In the genomic region with DNA sequence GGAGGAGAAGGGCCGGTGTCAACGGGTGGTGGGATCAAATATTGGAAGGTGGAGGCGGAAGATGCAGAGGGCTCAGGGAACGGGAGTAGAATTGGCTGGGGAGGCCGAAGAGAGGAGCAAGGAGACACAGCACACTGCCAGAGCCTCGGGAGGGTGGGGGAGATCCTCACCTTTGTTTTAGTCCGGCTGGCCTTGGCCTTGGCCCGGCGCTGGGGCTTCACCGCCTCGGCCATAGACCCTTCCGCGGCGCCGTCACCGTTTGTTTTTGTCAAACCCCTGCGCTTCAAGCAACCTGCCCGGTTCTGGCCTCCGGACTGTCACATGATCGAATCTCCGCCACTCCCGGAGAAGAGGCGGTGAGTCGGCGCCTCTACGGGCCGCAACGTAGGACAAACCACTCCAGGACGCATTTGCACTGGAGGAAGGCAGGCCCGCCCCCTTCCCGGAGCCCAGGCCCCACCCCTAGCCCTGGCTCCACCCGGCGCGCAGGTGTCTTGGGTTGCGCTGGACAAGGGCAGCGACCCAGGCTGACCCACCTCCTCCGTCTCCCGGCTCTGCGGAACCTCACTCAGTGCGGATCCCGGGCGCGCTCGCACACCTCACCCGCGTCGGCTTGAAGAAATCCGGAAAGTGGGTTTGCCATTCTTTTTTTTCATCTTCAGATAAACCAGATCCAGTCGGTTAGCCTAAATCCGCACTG, we compare ENCODE assay signal across 1 cellular context.
TF ChIP-seq lines count a peak whose summit lies in the region.

A gene with protein sequence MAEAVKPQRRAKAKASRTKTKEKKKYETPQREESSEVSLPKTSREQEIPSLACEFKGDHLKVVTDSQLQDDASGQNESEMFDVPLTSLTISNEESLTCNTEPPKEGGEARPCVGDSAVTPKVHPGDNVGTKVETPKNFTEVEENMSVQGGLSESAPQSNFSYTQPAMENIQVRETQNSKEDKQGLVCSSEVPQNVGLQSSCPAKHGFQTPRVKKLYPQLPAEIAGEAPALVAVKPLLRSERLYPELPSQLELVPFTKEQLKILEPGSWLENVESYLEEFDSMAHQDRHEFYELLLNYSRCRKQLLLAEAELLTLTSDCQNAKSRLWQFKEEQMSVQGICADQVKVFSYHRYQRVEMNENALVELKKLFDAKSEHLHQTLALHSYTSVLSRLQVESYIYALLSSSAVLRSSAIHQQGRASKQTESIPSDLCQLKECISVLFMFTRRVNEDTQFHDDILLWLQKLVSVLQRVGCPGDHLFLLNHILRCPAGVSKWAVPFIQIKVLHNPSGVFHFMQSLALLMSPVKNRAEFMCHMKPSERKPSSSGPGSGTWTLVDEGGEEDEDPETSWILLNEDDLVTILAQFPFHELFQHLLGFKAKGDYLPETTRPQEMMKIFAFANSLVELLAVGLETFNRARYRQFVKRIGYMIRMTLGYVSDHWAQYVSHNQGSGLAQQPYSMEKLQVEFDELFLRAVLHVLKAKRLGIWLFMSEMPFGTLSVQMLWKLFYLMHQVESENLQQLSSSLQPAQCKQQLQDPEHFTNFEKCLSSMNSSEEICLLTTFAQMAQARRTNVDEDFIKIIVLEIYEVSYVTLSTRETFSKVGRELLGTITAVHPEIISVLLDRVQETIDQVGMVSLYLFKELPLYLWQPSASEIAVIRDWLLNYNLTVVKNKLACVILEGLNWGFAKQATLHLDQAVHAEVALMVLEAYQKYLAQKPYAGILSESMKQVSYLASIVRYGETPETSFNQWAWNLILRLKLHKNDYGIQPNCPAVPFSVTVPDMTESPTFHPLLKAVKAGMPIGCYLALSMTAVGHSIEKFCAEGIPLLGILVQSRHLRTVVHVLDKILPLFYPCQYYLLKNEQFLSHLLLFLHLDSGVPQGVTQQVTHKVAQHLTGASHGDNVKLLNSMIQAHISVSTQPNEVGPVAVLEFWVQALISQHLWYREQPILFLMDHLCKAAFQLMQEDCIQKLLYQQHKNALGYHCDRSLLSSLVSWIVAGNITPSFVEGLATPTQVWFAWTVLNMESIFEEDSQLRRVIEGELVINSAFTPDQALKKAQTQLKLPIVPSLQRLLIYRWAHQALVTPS (N-terminal part only) (minus strand): TSS at position 323 of the 700 bp plus-strand sequence. CDS start 90 bp downstream, at position 233.

TF ChIP-seq in WTC11, 78 proteins besides CTCF, POLR2A, EP300 and RAD21 (continued from another document):
- TF ChIP-seq, protein P1, sequence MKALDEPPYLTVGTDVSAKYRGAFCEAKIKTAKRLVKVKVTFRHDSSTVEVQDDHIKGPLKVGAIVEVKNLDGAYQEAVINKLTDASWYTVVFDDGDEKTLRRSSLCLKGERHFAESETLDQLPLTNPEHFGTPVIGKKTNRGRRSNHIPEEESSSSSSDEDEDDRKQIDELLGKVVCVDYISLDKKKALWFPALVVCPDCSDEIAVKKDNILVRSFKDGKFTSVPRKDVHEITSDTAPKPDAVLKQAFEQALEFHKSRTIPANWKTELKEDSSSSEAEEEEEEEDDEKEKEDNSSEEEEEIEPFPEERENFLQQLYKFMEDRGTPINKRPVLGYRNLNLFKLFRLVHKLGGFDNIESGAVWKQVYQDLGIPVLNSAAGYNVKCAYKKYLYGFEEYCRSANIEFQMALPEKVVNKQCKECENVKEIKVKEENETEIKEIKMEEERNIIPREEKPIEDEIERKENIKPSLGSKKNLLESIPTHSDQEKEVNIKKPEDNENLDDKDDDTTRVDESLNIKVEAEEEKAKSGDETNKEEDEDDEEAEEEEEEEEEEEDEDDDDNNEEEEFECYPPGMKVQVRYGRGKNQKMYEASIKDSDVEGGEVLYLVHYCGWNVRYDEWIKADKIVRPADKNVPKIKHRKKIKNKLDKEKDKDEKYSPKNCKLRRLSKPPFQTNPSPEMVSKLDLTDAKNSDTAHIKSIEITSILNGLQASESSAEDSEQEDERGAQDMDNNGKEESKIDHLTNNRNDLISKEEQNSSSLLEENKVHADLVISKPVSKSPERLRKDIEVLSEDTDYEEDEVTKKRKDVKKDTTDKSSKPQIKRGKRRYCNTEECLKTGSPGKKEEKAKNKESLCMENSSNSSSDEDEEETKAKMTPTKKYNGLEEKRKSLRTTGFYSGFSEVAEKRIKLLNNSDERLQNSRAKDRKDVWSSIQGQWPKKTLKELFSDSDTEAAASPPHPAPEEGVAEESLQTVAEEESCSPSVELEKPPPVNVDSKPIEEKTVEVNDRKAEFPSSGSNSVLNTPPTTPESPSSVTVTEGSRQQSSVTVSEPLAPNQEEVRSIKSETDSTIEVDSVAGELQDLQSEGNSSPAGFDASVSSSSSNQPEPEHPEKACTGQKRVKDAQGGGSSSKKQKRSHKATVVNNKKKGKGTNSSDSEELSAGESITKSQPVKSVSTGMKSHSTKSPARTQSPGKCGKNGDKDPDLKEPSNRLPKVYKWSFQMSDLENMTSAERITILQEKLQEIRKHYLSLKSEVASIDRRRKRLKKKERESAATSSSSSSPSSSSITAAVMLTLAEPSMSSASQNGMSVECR (CRISPR knock-in tag; IDR thresholded peaks at IDR 0.05; ENCODE audit: borderline replicate concordance), result no peak; the same call in 1 of the 2 replicates
- peak; percentile 97 for TF ChIP-seq SP1 (CRISPR knock-in tag; conservative IDR thresholded peaks at IDR 0.05)
- no peak; the same call in 1 of the 2 replicates for TF ChIP-seq FOXP1 (CRISPR knock-in tag; IDR thresholded peaks at IDR 0.05; ENCODE audit: borderline replicate concordance)
- no peak for TF ChIP-seq ZNF232 (CRISPR knock-in tag; IDR thresholded peaks at IDR 0.05)
- no peak for TF ChIP-seq HMGA2 (CRISPR knock-in tag; IDR thresholded peaks at IDR 0.05)
- TF ChIP-seq NR2C2 (CRISPR knock-in tag; IDR thresholded peaks at IDR 0.05), result no peak
- TF ChIP-seq, protein P2, sequence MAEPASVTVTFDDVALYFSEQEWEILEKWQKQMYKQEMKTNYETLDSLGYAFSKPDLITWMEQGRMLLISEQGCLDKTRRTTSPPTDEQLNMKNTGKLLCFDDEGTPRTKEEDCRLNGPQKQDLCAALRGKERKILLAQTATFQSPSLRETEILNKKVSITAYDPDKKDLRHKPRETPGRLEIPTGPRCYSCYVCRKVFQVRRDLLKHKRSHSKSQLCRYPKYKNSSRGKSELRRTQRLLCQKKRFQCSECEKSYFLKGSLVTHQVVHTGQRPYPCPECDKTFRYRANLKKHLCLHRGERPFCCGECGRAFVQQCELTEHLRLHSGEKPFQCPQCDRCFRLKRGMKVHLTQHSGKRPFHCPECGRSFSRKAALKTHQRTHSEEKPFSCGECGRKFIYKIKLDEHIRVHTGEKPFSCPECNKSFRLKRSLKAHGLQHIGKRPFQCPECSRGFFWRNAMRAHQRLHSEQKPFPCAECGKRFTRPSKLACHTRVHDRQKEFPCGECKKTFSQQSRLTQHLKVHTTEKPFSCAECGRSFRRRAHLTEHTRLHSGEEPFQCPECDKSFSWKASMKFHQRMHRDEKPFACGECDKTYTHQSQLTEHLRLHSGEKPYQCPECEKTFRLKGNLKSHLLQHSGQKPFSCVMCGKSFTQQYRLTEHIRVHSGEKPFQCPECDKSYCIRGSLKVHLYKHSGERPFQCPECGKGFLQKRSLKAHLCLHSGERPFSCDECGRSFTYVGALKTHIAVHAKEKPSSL (CRISPR knock-in tag; conservative IDR thresholded peaks at IDR 0.05), result no peak
- TF ChIP-seq NFYB (CRISPR knock-in tag; conservative IDR thresholded peaks at IDR 0.05; ENCODE audit: low read depth), result peak; percentile 81
- TF ChIP-seq TP53 (CRISPR knock-in tag; IDR thresholded peaks at IDR 0.05), result no peak
- no peak for TF ChIP-seq ZNF423 (CRISPR knock-in tag; IDR thresholded peaks at IDR 0.05)
- TF ChIP-seq PRRX2 (CRISPR knock-in tag; IDR thresholded peaks at IDR 0.05), result no peak
- 0 out of 2 replicates have a peak, but pooled peaks have one; percentile 50 for TF ChIP-seq NFE2L1 (CRISPR knock-in tag; IDR thresholded peaks at IDR 0.05)
- TF ChIP-seq, protein P3, sequence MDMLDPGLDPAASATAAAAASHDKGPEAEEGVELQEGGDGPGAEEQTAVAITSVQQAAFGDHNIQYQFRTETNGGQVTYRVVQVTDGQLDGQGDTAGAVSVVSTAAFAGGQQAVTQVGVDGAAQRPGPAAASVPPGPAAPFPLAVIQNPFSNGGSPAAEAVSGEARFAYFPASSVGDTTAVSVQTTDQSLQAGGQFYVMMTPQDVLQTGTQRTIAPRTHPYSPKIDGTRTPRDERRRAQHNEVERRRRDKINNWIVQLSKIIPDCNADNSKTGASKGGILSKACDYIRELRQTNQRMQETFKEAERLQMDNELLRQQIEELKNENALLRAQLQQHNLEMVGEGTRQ (CRISPR knock-in tag; IDR thresholded peaks at IDR 0.05), result peak; percentile 96
- TF ChIP-seq, protein P4, sequence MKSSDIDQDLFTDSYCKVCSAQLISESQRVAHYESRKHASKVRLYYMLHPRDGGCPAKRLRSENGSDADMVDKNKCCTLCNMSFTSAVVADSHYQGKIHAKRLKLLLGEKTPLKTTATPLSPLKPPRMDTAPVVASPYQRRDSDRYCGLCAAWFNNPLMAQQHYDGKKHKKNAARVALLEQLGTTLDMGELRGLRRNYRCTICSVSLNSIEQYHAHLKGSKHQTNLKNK (CRISPR knock-in tag; IDR thresholded peaks at IDR 0.05), result no peak
- no peak for TF ChIP-seq TCF7 (CRISPR knock-in tag; IDR thresholded peaks at IDR 0.05; ENCODE audit: low read depth)
- peak; percentile 45; the same call in 1 of the 2 replicates for TF ChIP-seq ETV6 (CRISPR knock-in tag; IDR thresholded peaks at IDR 0.05)
- TF ChIP-seq, protein P5, sequence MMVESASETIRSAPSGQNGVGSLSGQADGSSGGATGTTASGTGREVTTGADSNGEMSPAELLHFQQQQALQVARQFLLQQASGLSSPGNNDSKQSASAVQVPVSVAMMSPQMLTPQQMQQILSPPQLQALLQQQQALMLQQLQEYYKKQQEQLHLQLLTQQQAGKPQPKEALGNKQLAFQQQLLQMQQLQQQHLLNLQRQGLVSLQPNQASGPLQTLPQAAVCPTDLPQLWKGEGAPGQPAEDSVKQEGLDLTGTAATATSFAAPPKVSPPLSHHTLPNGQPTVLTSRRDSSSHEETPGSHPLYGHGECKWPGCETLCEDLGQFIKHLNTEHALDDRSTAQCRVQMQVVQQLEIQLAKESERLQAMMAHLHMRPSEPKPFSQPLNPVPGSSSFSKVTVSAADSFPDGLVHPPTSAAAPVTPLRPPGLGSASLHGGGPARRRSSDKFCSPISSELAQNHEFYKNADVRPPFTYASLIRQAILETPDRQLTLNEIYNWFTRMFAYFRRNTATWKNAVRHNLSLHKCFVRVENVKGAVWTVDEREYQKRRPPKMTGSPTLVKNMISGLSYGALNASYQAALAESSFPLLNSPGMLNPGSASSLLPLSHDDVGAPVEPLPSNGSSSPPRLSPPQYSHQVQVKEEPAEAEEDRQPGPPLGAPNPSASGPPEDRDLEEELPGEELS (CRISPR knock-in tag; IDR thresholded peaks at IDR 0.05), result peak; percentile 42; the same call in 1 of the 2 replicates
- TF ChIP-seq, protein P6, sequence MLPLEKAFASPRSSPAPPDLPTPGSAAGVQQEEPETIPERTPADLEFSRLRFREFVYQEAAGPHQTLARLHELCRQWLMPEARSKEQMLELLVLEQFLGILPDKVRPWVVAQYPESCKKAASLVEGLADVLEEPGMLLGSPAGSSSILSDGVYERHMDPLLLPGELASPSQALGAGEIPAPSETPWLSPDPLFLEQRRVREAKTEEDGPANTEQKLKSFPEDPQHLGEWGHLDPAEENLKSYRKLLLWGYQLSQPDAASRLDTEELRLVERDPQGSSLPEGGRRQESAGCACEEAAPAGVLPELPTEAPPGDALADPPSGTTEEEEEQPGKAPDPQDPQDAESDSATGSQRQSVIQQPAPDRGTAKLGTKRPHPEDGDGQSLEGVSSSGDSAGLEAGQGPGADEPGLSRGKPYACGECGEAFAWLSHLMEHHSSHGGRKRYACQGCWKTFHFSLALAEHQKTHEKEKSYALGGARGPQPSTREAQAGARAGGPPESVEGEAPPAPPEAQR (CRISPR knock-in tag; IDR thresholded peaks at IDR 0.05), result no peak
- peak; percentile 35; the same call in 1 of the 2 replicates for TF ChIP-seq ZBTB21 (CRISPR knock-in tag; IDR thresholded peaks at IDR 0.05; ENCODE audit: borderline replicate concordance)
- TF ChIP-seq, protein P7, sequence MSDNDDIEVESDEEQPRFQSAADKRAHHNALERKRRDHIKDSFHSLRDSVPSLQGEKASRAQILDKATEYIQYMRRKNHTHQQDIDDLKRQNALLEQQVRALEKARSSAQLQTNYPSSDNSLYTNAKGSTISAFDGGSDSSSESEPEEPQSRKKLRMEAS (CRISPR knock-in tag; IDR thresholded peaks at IDR 0.05), result no peak; the same call in 1 of the 2 replicates
- TF ChIP-seq NR1H2 (CRISPR knock-in tag; IDR thresholded peaks at IDR 0.05), result no peak
- TF ChIP-seq SMAD3 (CRISPR knock-in tag; IDR thresholded peaks at IDR 0.05; ENCODE audit: borderline replicate concordance), result no peak
